Comparison of ENCODE assay signal across 8 cellular contexts in genomic region chr19:56405062-56405461, GRCh38. TPM values are rescaled to one million over a fixed set of nuclear protein-coding genes. Genes with fewer than 3 reads are reported as not detected.
DNase-seq lines count a peak whose midpoint lies in the region; ATAC-seq, FAIRE-seq and TF ChIP-seq lines count a peak whose summit lies in the region.

No MANE protein-coding gene starts in this region.

- DNase-seq in heart right ventricle: no peak
- DNase-seq in left cardiac atrium: no peak
- no peak for DNase-seq in HepG2 (ENCODE audit: low spot score)
- DNase-seq in type B pancreatic cell (ENCODE audit: extremely low spot score, unreplicated experiment): no peak
- no peak for DNase-seq in SIG-M5 treated with dmso at 0.1 percent for 504 hours (lab: John Stamatoyannopoulos, UW; ENCODE audit: unreplicated experiment)
- no peak for DNase-seq in NCI-H345 (lab: John Stamatoyannopoulos, UW)

- H3K27me3 Mint-ChIP-seq in activated naive CD4-positive, alpha-beta T cell treated with anti-CD3 and anti-CD28 coated beads, Interleukin-2, amount 50 U/mL, for 24 hours: no peaks in the 10 kb centered on the region
- no peaks in the 10 kb centered on the region for H3K27me3 Mint-ChIP-seq in type B pancreatic cell

- intact Hi-C loops in heart right ventricle (cut with DNase I) (loop anchor here in 3 of 10 donors (5.0 to 10.0 kb wide), 3 partner anchors 100 to 130 kb away; partner anchors contain the start of genes ZFP28 (in 1 of the 3) and ZNF471 (in 1 of the 3)), left cardiac atrium (cut with DNase I) (loop anchor here in 1 of 2 donors (10.0 kb wide), 1 partner anchor 130 kb away; the partner anchor contains the start of gene ZFP28), HepG2 (cut with micrococcal nuclease; ENCODE audit: unreplicated experiment) (no loop called here)

- H3K27me3 ChIP-seq in heart right ventricle: no peaks in the 10 kb centered on the region
- no peaks in the 10 kb centered on the region; a peak in 1 of 5 replicates for H3K27me3 ChIP-seq in HepG2 (ENCODE audit: control insufficient read depth in 1 of 2, insufficient read depth in 2 of 2, low read length in 2 of 2)

- peaks cover 4 to 52% (median 38%) of the 10 kb centered on the region in 9 donors for H3K36me3 ChIP-seq in heart right ventricle
- peaks cover 4 to 21% of the 10 kb centered on the region in 2 experiments; a peak in 3 of 5 replicates for H3K36me3 ChIP-seq in HepG2 (replicated peaks in 1 of 2; ENCODE audit: control insufficient read depth in 1 of 2, insufficient read depth in 2 of 2, low read length in 2 of 2)

- no peak for FAIRE-seq in HepG2 (lab: Jason Lieb, UNC)

- peaks cover 4 to 20% (median 14%) of the 10 kb centered on the region in 9 donors for H3K4me1 ChIP-seq in heart right ventricle
- H3K4me1 ChIP-seq in HepG2 (ENCODE audit: insufficient read depth, low read length): peaks cover 16% of the 10 kb centered on the region

- H3K9me3 ChIP-seq in heart right ventricle (peaks cover 0 to 80% (median 33%) of the 10 kb centered on the region in 11 donors), HepG2 (ENCODE audit: low read length) (peaks cover 62% of the 10 kb centered on the region)

- in situ Hi-C loops in HepG2 (cut with HindIII; ENCODE audit: extremely low pct_ligation_motif_present, low pct_unique_long_range_greater_than_20kb): no loop called here

- H3K4me3 Mint-ChIP-seq in activated naive CD4-positive, alpha-beta T cell treated with anti-CD3 and anti-CD28 coated beads, Interleukin-2, amount 50 U/mL, for 24 hours: peak overlapping the region; percentile 88
- H3K4me3 Mint-ChIP-seq in type B pancreatic cell: peak overlapping the region; percentile 94

- BruUV-seq in HepG2 (replicated peaks; lab: Mats Ljungman, UMichigan): no TSS peak

- TF ChIP-seq EP300 in HepG2 (IDR thresholded peaks at IDR 0.05; ENCODE audit: low read depth in 2 of 2, low read length in 2 of 2) (no peak), HepG2 (CRISPR knock-in tag; IDR thresholded peaks at IDR 0.05; ENCODE audit: borderline replicate concordance) (no peak)

- H3K4me3 ChIP-seq in heart right ventricle (peak overlapping the region in 9 of 10 donors; percentile 57 to 80 (median 72)), HepG2 (replicated peaks in 1 of 3; ENCODE audit: insufficient read depth in 1 of 3, low read depth in 2 of 3, low read length in 3 of 3) (peak overlapping the region in 1 of 3 experiments; percentile 84; a peak in 2 of 6 replicates)

- 91 to 95% methylated on average over 4 of the region's 4 CpGs for WGBS in heart right ventricle, 2 donors
- 94% methylated on average over 4 of the region's 4 CpGs for WGBS in HepG2 (ENCODE audit: low lambda C conversion rate)

- TF ChIP-seq POLR2A in HepG2 (IDR thresholded peaks at IDR 0.05; ENCODE audit: insufficient read depth in 1 of 2, low read depth in 2 of 2, low read length in 2 of 2): no peak

- POLR2A ChIA-PET in HepG2 (lab: Yijun Ruan, JAX): no interaction called here

- CTCF ChIA-PET in HepG2 (lab: Yijun Ruan, JAX; ENCODE audit: low intra/inter-chr PET ratio, low total read pairs): no interaction called here

- TF ChIP-seq CTCF in heart right ventricle (IDR thresholded peaks at IDR 0.05) (no peak), HepG2 (CRISPR knock-in tag; IDR thresholded peaks at IDR 0.05) (no peak), type B pancreatic cell (conservative IDR thresholded peaks at IDR 0.05) (no peak)

- no peak overlapping the region for H3K27ac ChIP-seq in heart right ventricle
- no peak overlapping the region for H3K27ac ChIP-seq in HepG2 (ENCODE audit: extremely low read length, insufficient read depth, low read length)

- H3K4me1 Mint-ChIP-seq in activated naive CD4-positive, alpha-beta T cell treated with anti-CD3 and anti-CD28 coated beads, Interleukin-2, amount 50 U/mL, for 24 hours: peaks cover 32% of the 10 kb centered on the region
- H3K4me1 Mint-ChIP-seq in type B pancreatic cell (ENCODE audit: unreplicated experiment): peaks cover 16% of the 10 kb centered on the region

- peak overlapping the region; percentile 100 for H3K27ac Mint-ChIP-seq in activated naive CD4-positive, alpha-beta T cell treated with anti-CD3 and anti-CD28 coated beads, Interleukin-2, amount 50 U/mL, for 24 hours
- H3K27ac Mint-ChIP-seq in type B pancreatic cell: peak overlapping the region; percentile 91

- no peak for TF ChIP-seq RAD21 in HepG2 (CRISPR knock-in tag; IDR thresholded peaks at IDR 0.05)

- peak overlapping the region; percentile 95 for H3K4me2 ChIP-seq in HepG2 (ENCODE audit: low read depth, low read length)

- peak overlapping the region; percentile 86; the same call in 1 of the 2 replicates for H3K9ac ChIP-seq in HepG2 (ENCODE audit: insufficient read depth, low read depth, low read length)

- peaks cover 43% of the 10 kb centered on the region for H3K9me3 Mint-ChIP-seq in activated naive CD4-positive, alpha-beta T cell treated with anti-CD3 and anti-CD28 coated beads, Interleukin-2, amount 50 U/mL, for 24 hours
- H3K9me3 Mint-ChIP-seq in type B pancreatic cell: peaks cover 32% of the 10 kb centered on the region

- H4K20me1 ChIP-seq in HepG2 (ENCODE audit: insufficient read depth, low read length): no peaks in the 10 kb centered on the region

- H2AFZ ChIP-seq in HepG2 (ENCODE audit: low read length): no peak overlapping the region

- H3K79me2 ChIP-seq in HepG2 (ENCODE audit: insufficient read depth, low read length): no peaks in the 10 kb centered on the region

- H3K36me3 Mint-ChIP-seq in activated naive CD4-positive, alpha-beta T cell treated with anti-CD3 and anti-CD28 coated beads, Interleukin-2, amount 50 U/mL, for 24 hours: peaks cover 52% of the 10 kb centered on the region
- H3K36me3 Mint-ChIP-seq in type B pancreatic cell: peaks cover 62% of the 10 kb centered on the region

- ATAC-seq in heart right ventricle: no peak
- no peak for ATAC-seq in left cardiac atrium
- no peak for ATAC-seq in HepG2
- ATAC-seq in GM18520 (IDR thresholded peaks at IDR 0.05; ENCODE audit: unreplicated experiment): no peak

TF ChIP-seq in HepG2, 621 proteins besides CTCF, POLR2A, EP300 and RAD21 (continues in another document):
- TF ChIP-seq KLF16 (CRISPR knock-in tag; IDR thresholded peaks at IDR 0.05): 0 out of 4 replicates have a peak, but pooled peaks of 1 of the 2 experiments have one; percentile 7

RNA-seq across cellular contexts. Expression of gene ZNF583, which starts 0.9 kb away (rescaled TPM):
- total RNA-seq in heart right ventricle: 1 to 10 TPM; 4.6 to 7.1 (median 5.4) TPM
- 1 to 10 TPM; 2.6 to 3.1 TPM for polyA plus RNA-seq in heart right ventricle
- 1 to 10 TPM; 5.0 to 6.2 TPM for total RNA-seq in left cardiac atrium
- total RNA-seq in HepG2 (2016; rRNA removed; fragmentation: Illumina TruSeq; extraction: Trizol): 5.3 and 5.9 TPM in 2 replicates
- 1.3 and 1.6 TPM in 2 replicates for total RNA-seq in HepG2 (2016; cell fraction: cytosol; rRNA removed; fragmentation: Illumina TruSeq; extraction: Trizol; ENCODE audit: low read depth)
- total RNA-seq in HepG2 (2016; cell fraction: insoluble cytoplasmic fraction; rRNA removed; fragmentation: Illumina TruSeq; extraction: Trizol): 4.9 and 5.2 TPM in 2 replicates
- 5.6 and 6.2 TPM in 2 replicates for total RNA-seq in HepG2 (2016; cell fraction: membrane; rRNA removed; fragmentation: Illumina TruSeq; extraction: Trizol)
- total RNA-seq in HepG2 (2016; cell fraction: nucleus; rRNA removed; fragmentation: Illumina TruSeq; extraction: Trizol): 4.8 and 5.9 TPM in 2 replicates
- polyA plus RNA-seq in HepG2 (2011; rRNA removed): 0.65 and 0.99 TPM in 2 replicates
- 0.39 and 0.78 TPM in 2 replicates for polyA plus RNA-seq in HepG2 (2011; cell fraction: cytosol; rRNA removed)
- 0.55 and 1.3 TPM in 2 replicates for polyA plus RNA-seq in HepG2 (2011; cell fraction: nucleus; rRNA removed)
- 0.79 and 1.5 TPM in 2 replicates for polyA plus RNA-seq in HepG2 (2012)
- 1.2 and 1.8 TPM in 2 replicates for polyA plus RNA-seq in HepG2 (2016; cell fraction: cytosol; fragmentation: Illumina TruSeq; extraction: Trizol; ENCODE audit: low read depth)
- polyA plus RNA-seq in HepG2 (2016; cell fraction: insoluble cytoplasmic fraction; fragmentation: Illumina TruSeq; extraction: Trizol; ENCODE audit: low read depth): 3.8 and 5.4 TPM in 2 replicates
- 2.0 and 2.1 TPM in 2 replicates for polyA plus RNA-seq in HepG2 (2016; cell fraction: membrane; fragmentation: Illumina TruSeq; extraction: Trizol; ENCODE audit: low read depth)
- polyA plus RNA-seq in HepG2 (2016; cell fraction: nucleus; fragmentation: Illumina TruSeq; extraction: Trizol; ENCODE audit: insufficient read depth, low read depth): 2.2 and 3.3 TPM in 2 replicates
- polyA minus RNA-seq in HepG2 (2011; rRNA and poly(A)+ RNA removed; ENCODE audit: low replicate concordance): 0.58 TPM in 1 of 2 replicates, not detected in the other
- 0.79 and 1.5 TPM in 2 replicates for polyA minus RNA-seq in HepG2 (2011; cell fraction: cytosol; rRNA and poly(A)+ RNA removed)
- 9.4 and 10.1 TPM in 2 replicates for polyA minus RNA-seq in HepG2 (2011; cell fraction: nucleus; rRNA and poly(A)+ RNA removed)
- total RNA-seq in type B pancreatic cell (ENCODE audit: low replicate concordance): 5.8 and 11.5 TPM in 2 replicates

RNA-seq across cellular contexts. Expression of gene ZNF582, which starts 11.7 kb away (rescaled TPM):
- total RNA-seq in heart right ventricle: 1 to 10 TPM; 3.0 to 6.2 (median 4.5) TPM
- 1 to 10 TPM; 4.2 to 5.7 TPM for polyA plus RNA-seq in heart right ventricle
- 1 to 10 TPM; 4.0 to 4.4 TPM for total RNA-seq in left cardiac atrium
- total RNA-seq in HepG2 (2016; rRNA removed; fragmentation: Illumina TruSeq; extraction: Trizol): 1.6 and 2.4 TPM in 2 replicates
- 0.44 and 0.61 TPM in 2 replicates for total RNA-seq in HepG2 (2016; cell fraction: cytosol; rRNA removed; fragmentation: Illumina TruSeq; extraction: Trizol; ENCODE audit: low read depth)
- 0.93 and 1.9 TPM in 2 replicates for total RNA-seq in HepG2 (2016; cell fraction: insoluble cytoplasmic fraction; rRNA removed; fragmentation: Illumina TruSeq; extraction: Trizol)
- 0.65 and 0.90 TPM in 2 replicates for total RNA-seq in HepG2 (2016; cell fraction: membrane; rRNA removed; fragmentation: Illumina TruSeq; extraction: Trizol)
- 0.99 and 1.2 TPM in 2 replicates for total RNA-seq in HepG2 (2016; cell fraction: nucleus; rRNA removed; fragmentation: Illumina TruSeq; extraction: Trizol)
- polyA plus RNA-seq in HepG2 (2011; rRNA removed): 0.83 and 1.1 TPM in 2 replicates
- polyA plus RNA-seq in HepG2 (2011; cell fraction: cytosol; rRNA removed): 0.48 and 1.3 TPM in 2 replicates
- polyA plus RNA-seq in HepG2 (2011; cell fraction: nucleus; rRNA removed): 1.2 and 1.6 TPM in 2 replicates
- polyA plus RNA-seq in HepG2 (2012): 1.5 and 1.8 TPM in 2 replicates
- 0.34 and 0.82 TPM in 2 replicates for polyA plus RNA-seq in HepG2 (2016; cell fraction: cytosol; fragmentation: Illumina TruSeq; extraction: Trizol; ENCODE audit: low read depth)
- polyA plus RNA-seq in HepG2 (2016; cell fraction: insoluble cytoplasmic fraction; fragmentation: Illumina TruSeq; extraction: Trizol; ENCODE audit: low read depth): 1.3 and 1.6 TPM in 2 replicates
- 0.64 and 1.2 TPM in 2 replicates for polyA plus RNA-seq in HepG2 (2016; cell fraction: membrane; fragmentation: Illumina TruSeq; extraction: Trizol; ENCODE audit: low read depth)
- polyA plus RNA-seq in HepG2 (2016; cell fraction: nucleus; fragmentation: Illumina TruSeq; extraction: Trizol; ENCODE audit: insufficient read depth, low read depth): 1.7 and 1.8 TPM in 2 replicates
- 1.2 TPM in 1 of 2 replicates, not detected in the other for polyA minus RNA-seq in HepG2 (2011; rRNA and poly(A)+ RNA removed; ENCODE audit: low replicate concordance)
- polyA minus RNA-seq in HepG2 (2011; cell fraction: cytosol; rRNA and poly(A)+ RNA removed): 0.26 and 1.1 TPM in 2 replicates
- 2.1 and 2.3 TPM in 2 replicates for polyA minus RNA-seq in HepG2 (2011; cell fraction: nucleus; rRNA and poly(A)+ RNA removed)
- total RNA-seq in type B pancreatic cell (ENCODE audit: low replicate concordance): 3.7 TPM in 2 replicates
